28 cellular contexts compared by ENCODE assay signal in the genomic region with DNA sequence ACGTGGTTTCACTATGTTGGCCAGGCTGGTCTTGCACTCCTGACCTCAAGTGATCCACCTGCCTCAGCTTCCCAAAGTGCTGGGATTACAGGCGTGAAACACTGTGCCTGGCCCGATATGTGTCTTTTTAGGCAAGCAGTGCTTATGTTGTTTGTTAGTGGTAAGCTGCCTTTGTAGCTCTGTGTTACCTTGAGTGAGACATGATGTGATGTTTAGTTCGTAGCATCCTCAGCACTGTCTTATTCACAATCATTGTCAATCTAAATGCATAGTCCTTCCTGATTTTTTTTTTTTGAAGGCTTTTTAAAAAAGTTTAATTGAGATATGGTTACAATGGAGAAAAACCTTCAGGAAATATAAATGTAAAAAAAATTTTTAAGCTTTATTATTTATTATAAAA.
"Had no signal": no experiment of that assay in that cellular context is flagged by ENCODE, and none has a peak within 500 bp of the region (broad histone marks: within the 10 kb centered on the region; RNA-seq: fewer than 3 reads in every experiment).

No MANE protein-coding gene starts in this region.

- DNase-seq: natural killer cell; occipital lobe; ovary; posterior cingulate gyrus; psoas muscle; right cardiac atrium; right lobe of liver; sigmoid colon; small intestine; stimulated activated CD4-positive, alpha-beta T cell treated with anti-CD3 and anti-CD28 coated beads, Interleukin-15, amount 100 ng/mL, for 24 hours; stimulated activated CD4-positive, alpha-beta T cell treated with anti-CD3 and anti-CD28 coated beads, Interleukin-2, amount 100 ng/mL, for 24 hours; stimulated activated CD4-positive, alpha-beta T cell treated with anti-CD3 and anti-CD28 coated beads, Interleukin-2, amount 100 ng/mL, for 48 hours; stimulated activated CD4-positive, alpha-beta T cell treated with anti-CD3 and anti-CD28 coated beads, Interleukin-4, amount 100 ng/mL, for 24 hours; stimulated activated naive B cell treated with anti-CD40 and anti-IgM and Interleukin-4, amounts not matched to agents 10 μg/mL and 1 μg/mL and 100 μg/mL, for 72 hours; stimulated activated naive CD4-positive, alpha-beta T cell treated with Interleukin-2 at 50 U/mL for 16 hours; stomach; thyroid gland; transverse colon; upper lobe of right lung; uterus had no signal

- FAIRE-seq: small intestine had no signal

- H3K27me3 ChIP-seq: neural progenitor cell, ovary, right lobe of liver, sigmoid colon, stomach, thyroid gland, transverse colon, upper lobe of right lung, uterus had no signal

- H3K9me3 ChIP-seq: ovary, psoas muscle, right lobe of liver, sigmoid colon, stomach, thoracic aorta, thyroid gland, transverse colon, upper lobe of right lung, uterus had no signal

- H3K4me2 ChIP-seq: neural progenitor cell had no signal

- ATAC-seq: natural killer cell; psoas muscle; right cardiac atrium; right lobe of liver; stimulated activated effector memory CD8-positive, alpha-beta T cell treated with anti-CD3 and anti-CD28 coated beads, Interleukin-12 subunit alpha, Interleukin-12 subunit beta, amount 100 ng/mL, for 72 hours; stimulated activated naive B cell treated with anti-CD40 and anti-IgM and Interleukin-4, amounts not matched to agents 10 μg/mL and 1 μg/mL and 100 μg/mL, for 72 hours; upper lobe of right lung had no signal

- H3K4me1 Mint-ChIP-seq: nephron had no signal

- H3K4me1 ChIP-seq: neural progenitor cell, parathyroid adenoma, psoas muscle, transverse colon, upper lobe of right lung, uterus had no signal

- H3K36me3 Mint-ChIP-seq: natural killer cell; stimulated activated effector memory CD8-positive, alpha-beta T cell treated with anti-CD3 and anti-CD28 coated beads, Interleukin-12 subunit alpha, Interleukin-12 subunit beta, amount 100 ng/mL, for 72 hours; type B pancreatic cell had no signal

- H3K36me3 ChIP-seq: neural progenitor cell, ovary, right lobe of liver, sigmoid colon, stomach, thoracic aorta, thyroid gland, transverse colon, upper lobe of right lung, uterus had no signal

- H3K9ac ChIP-seq: neural progenitor cell, parathyroid adenoma had no signal

- H3K27ac ChIP-seq: neural progenitor cell, ovary, parathyroid adenoma, psoas muscle, right lobe of liver, sigmoid colon, stomach, thoracic aorta, thyroid gland, transverse colon, upper lobe of right lung, uterus had no signal

- H3K4me3 ChIP-seq: neural progenitor cell, ovary, psoas muscle, right lobe of liver, sigmoid colon, stomach, thoracic aorta, thyroid gland, transverse colon, upper lobe of right lung, uterus had no signal

- H3K27ac Mint-ChIP-seq: natural killer cell; nephron; neural progenitor cell; progenitor cell of endocrine pancreas; stimulated activated effector memory CD8-positive, alpha-beta T cell treated with anti-CD3 and anti-CD28 coated beads, Interleukin-12 subunit alpha, Interleukin-12 subunit beta, amount 100 ng/mL, for 72 hours; stimulated activated naive B cell treated with anti-CD40 and anti-IgM and Interleukin-4, amounts not matched to agents 10 μg/mL and 1 μg/mL and 100 μg/mL, for 72 hours; stimulated activated naive CD8-positive, alpha-beta T cell treated with anti-CD3 and anti-CD28 coated beads, Interleukin-15, Interleukin-2, amounts not matched to agents 100 ng/mL and 50 ng/mL, for 24 hours; type B pancreatic cell had no signal

- H3K4me3 Mint-ChIP-seq: natural killer cell; nephron; neural progenitor cell; stimulated activated effector memory CD8-positive, alpha-beta T cell treated with anti-CD3 and anti-CD28 coated beads, Interleukin-12 subunit alpha, Interleukin-12 subunit beta, amount 100 ng/mL, for 72 hours; stimulated activated naive B cell treated with anti-CD40 and anti-IgM and Interleukin-4, amounts not matched to agents 10 μg/mL and 1 μg/mL and 100 μg/mL, for 72 hours; stimulated activated naive CD8-positive, alpha-beta T cell treated with anti-CD3 and anti-CD28 coated beads, Interleukin-15, Interleukin-2, amounts not matched to agents 100 ng/mL and 50 ng/mL, for 24 hours; type B pancreatic cell had no signal

- H3K27me3 Mint-ChIP-seq: progenitor cell of endocrine pancreas; stimulated activated naive B cell treated with anti-CD40 and anti-IgM and Interleukin-4, amounts not matched to agents 10 μg/mL and 1 μg/mL and 100 μg/mL, for 72 hours; stimulated activated naive CD8-positive, alpha-beta T cell treated with anti-CD3 and anti-CD28 coated beads, Interleukin-15, Interleukin-2, amounts not matched to agents 100 ng/mL and 50 ng/mL, for 24 hours; type B pancreatic cell had no signal

- H2AFZ ChIP-seq: neural progenitor cell, parathyroid adenoma had no signal

- H3K9me3 Mint-ChIP-seq: natural killer cell; nephron; stimulated activated effector memory CD8-positive, alpha-beta T cell treated with anti-CD3 and anti-CD28 coated beads, Interleukin-12 subunit alpha, Interleukin-12 subunit beta, amount 100 ng/mL, for 72 hours; stimulated activated naive B cell treated with anti-CD40 and anti-IgM and Interleukin-4, amounts not matched to agents 10 μg/mL and 1 μg/mL and 100 μg/mL, for 72 hours; stimulated activated naive CD8-positive, alpha-beta T cell treated with anti-CD3 and anti-CD28 coated beads, Interleukin-15, Interleukin-2, amounts not matched to agents 100 ng/mL and 50 ng/mL, for 24 hours; type B pancreatic cell had no signal
